In the genomic region with DNA sequence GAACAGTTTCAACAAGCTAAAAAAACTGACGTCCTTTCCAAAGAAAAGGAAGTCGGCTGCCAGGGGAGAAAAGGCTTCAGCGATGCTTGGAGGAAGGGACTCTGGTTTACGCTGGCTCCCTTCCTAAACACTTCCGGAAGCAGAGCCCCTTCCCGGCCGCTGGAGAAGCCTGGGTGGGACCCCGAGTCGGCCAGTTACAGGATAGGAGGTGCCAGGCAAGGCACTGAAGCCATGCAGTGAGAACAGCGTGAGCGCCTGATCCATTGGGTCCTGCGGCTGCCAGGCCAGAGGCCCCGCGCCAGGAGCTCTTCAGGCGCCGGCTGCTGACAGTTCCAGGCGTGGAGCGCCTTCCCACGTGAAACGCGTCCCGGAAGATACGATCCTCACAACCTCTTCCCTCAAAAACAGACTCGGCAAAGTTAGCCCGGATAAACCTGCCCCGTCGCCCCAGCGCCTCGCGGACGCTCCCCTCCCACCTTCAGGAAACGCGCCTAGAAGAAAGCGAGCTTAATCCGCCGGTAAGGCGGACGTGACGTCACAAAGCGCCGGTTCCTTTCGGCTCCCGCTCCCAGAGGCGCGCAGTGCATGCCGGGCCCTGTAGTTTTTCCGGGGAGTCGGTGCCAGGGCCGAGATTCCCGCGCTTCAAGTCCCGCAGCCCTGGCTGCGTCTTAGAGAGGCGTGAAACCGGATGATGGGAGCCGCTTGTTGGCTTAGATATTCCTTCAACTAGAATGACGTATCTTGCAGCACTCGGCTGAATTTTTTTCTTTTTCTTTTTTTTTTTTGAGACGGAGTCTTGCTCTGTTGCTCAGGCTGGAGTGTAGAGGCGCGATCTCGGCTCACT, we compare ENCODE assay signal across 8 cellular contexts. TPM values are rescaled to one million over a fixed set of nuclear protein-coding genes. Genes with fewer than 3 reads are reported as not detected.
DNase-seq lines count a peak whose midpoint lies in the region; ATAC-seq, FAIRE-seq and TF ChIP-seq lines count a peak whose summit lies in the region.

TSS of gene ADAT1 (minus strand) at position 520 of the 844 bp plus-strand sequence. CDS start 2,482 bp downstream, outside the sequence.

- peak; percentile 86 for ATAC-seq in GM21526 (IDR thresholded peaks at IDR 0.05; ENCODE audit: low FRiP score, unreplicated experiment)

- H3K9me3 ChIP-seq in OCI-LY7 (ENCODE audit: low read length) (no peaks in the 10 kb centered on the region), endothelial cell of umbilical vein (replicated peaks; ENCODE audit: control insufficient read depth, insufficient read depth, low read length) (no peaks in the 10 kb centered on the region)

- TF ChIP-seq POLR2A in endothelial cell of umbilical vein (IDR thresholded peaks at IDR 0.05; ENCODE audit: low read depth, low read length) = peak; percentile 95

- peaks cover 63% of the 10 kb centered on the region for H3K36me3 ChIP-seq in OCI-LY7 (ENCODE audit: insufficient read depth, low read length)
- H3K36me3 ChIP-seq in endothelial cell of umbilical vein (ENCODE audit: control insufficient read depth in 2 of 2, extremely low read depth in 1 of 2, insufficient read depth in 2 of 2, low read length in 2 of 2) = peaks cover 12 to 19% of the 10 kb centered on the region in 2 experiments

- CTCF ChIA-PET in OCI-LY7 (lab: Charles Lee; ENCODE audit: unreplicated experiment) = interaction anchor here (0.6 to 1.7 kb wide), 3 partner anchors 32 to 933 kb away, joined by 3 to 9 read pairs (median 4); no protein-coding TSS in a partner anchor
- CTCF ChIA-PET in endothelial cell of umbilical vein (lab: Charles Lee) = interaction anchor here (0.6 to 1.5 kb wide), 10 partner anchors 23 to 424 kb away, joined by 3 to 8 read pairs (median 3); partner anchors contain the start of genes KARS1, TERF2IP and TMEM231

- BruUV-seq in OCI-LY7 (replicated peaks; lab: Mats Ljungman, UMichigan) (TSS peak; percentile 87), endothelial cell of umbilical vein (replicated peaks; lab: Mats Ljungman, UMichigan) (TSS peak; percentile 80)

- H3K9ac ChIP-seq in endothelial cell of umbilical vein (replicated peaks; ENCODE audit: extremely low read depth, insufficient read depth, low read length) = peak within 1 kb of the TSS; percentile 85

- H3K79me2 ChIP-seq in OCI-LY7 (ENCODE audit: insufficient read depth, low read depth, low read length) (peaks cover 20% of the 10 kb centered on the region; the same call in 1 of the 2 replicates), endothelial cell of umbilical vein (ENCODE audit: control insufficient read depth, insufficient read depth, low read length) (peaks cover 14% of the 10 kb centered on the region)

- H3K27ac ChIP-seq in OCI-LY7 (ENCODE audit: low read depth, low read length, poor library complexity, severe bottlenecking) (peak within 1 kb of the TSS; percentile 59), endothelial cell of umbilical vein (ENCODE audit: insufficient read depth, low read depth, low read length) (peak within 1 kb of the TSS; percentile 75)

- H3K9me1 ChIP-seq in endothelial cell of umbilical vein (replicated peaks; ENCODE audit: control insufficient read depth, extremely low read depth, insufficient read depth, low read length) = no peaks in the 10 kb centered on the region

- no peak for FAIRE-seq in D721Med (lab: Jason Lieb, UNC)
- peak; percentile 98 for FAIRE-seq in endothelial cell of umbilical vein (lab: Jason Lieb, UNC)

- peak; percentile 41 for DNase-seq in D721Med (ENCODE audit: insufficient read length, low spot score)
- peak; percentile 83 for DNase-seq in HuH-7.5 (ENCODE audit: low spot score)
- peak; percentile 98 for DNase-seq in OCI-LY7 (ENCODE audit: low spot score)
- peak; percentile 93 for DNase-seq in activated T-cell treated with anti-CD3 and anti-CD28 coated beads for 1 hour (ENCODE audit: low read depth)
- DNase-seq in endothelial cell of umbilical vein (ENCODE audit: low read depth, low spot score) = peak; percentile 99
- peak; percentile 97 for DNase-seq in middle frontal gyrus (ENCODE audit: extremely low spot score, low spot score)
- peak; percentile 95 to 96 for DNase-seq in stimulated activated CD8-positive, alpha-beta memory T cell treated with anti-CD3 and anti-CD28 coated beads, Interleukin-2, amount 100 ng/mL, for 48 hours (ENCODE audit: low read depth in 2 of 2)

- peak within 1 kb of the TSS; percentile 87; the same call in 1 of the 2 replicates for H2AFZ ChIP-seq in OCI-LY7 (ENCODE audit: low read length)
- peak within 1 kb of the TSS; percentile 88 for H2AFZ ChIP-seq in endothelial cell of umbilical vein (ENCODE audit: low read depth, low read length)

- POLR2A ChIA-PET in OCI-LY7 (lab: Charles Lee) = interaction anchor here (0.7 to 3.4 kb wide), 9 partner anchors 12 to 141 kb away, joined by 3 to 26 read pairs (median 5); partner anchors contain the start of genes GABARAPL2, KARS1 and TERF2IP
- POLR2A ChIA-PET in endothelial cell of umbilical vein (lab: Charles Lee) = interaction anchor here (0.6 to 2.0 kb wide), 4 partner anchors 25 to 1550 kb away, joined by 3 to 12 read pairs (median 4); partner anchors contain the start of genes CFDP1, CHST6, KARS1 and TERF2IP

- H4K20me1 ChIP-seq in OCI-LY7 (ENCODE audit: insufficient read depth, low read length) = no peaks in the 10 kb centered on the region
- H4K20me1 ChIP-seq in endothelial cell of umbilical vein (replicated peaks; ENCODE audit: control insufficient read depth, extremely low read depth, insufficient read depth, low read length) = no peaks in the 10 kb centered on the region

- TF ChIP-seq CTCF in D721Med (IDR thresholded peaks at IDR 0.05; ENCODE audit: insufficient read depth, missing control alignments) (no peak), OCI-LY7 (conservative IDR thresholded peaks at IDR 0.05; ENCODE audit: low read length) (no peak), endothelial cell of umbilical vein (IDR thresholded peaks at IDR 0.05; ENCODE audit: extremely low read depth in 1 of 2, insufficient read depth in 1 of 2, low read depth in 1 of 2, low read length in 2 of 2) (no peak)

- H3K9me2 ChIP-seq in OCI-LY7 (ENCODE audit: insufficient read depth, low read length) = no peaks in the 10 kb centered on the region

- dilution Hi-C loops in endothelial cell of umbilical vein (cut with MboI; ENCODE audit: extremely low pct_ligation_motif_present, low sequenced_read_pairs) = no loop called here

- H3K4me3 ChIP-seq in OCI-LY7 (ENCODE audit: low read depth, low read length, poor library complexity, severe bottlenecking) = peak within 1 kb of the TSS; percentile 82
- peak within 1 kb of the TSS; percentile 49 to 96 (median 94) for H3K4me3 ChIP-seq in endothelial cell of umbilical vein (replicated peaks in 1 of 3; ENCODE audit: insufficient read depth in 1 of 3, low read depth in 1 of 3, low read length in 3 of 3)

- H3K4me2 ChIP-seq in OCI-LY7 (ENCODE audit: low read length) = peak within 1 kb of the TSS; percentile 94
- H3K4me2 ChIP-seq in endothelial cell of umbilical vein (ENCODE audit: insufficient read depth, low read length) = peak within 1 kb of the TSS; percentile 95

- no peaks in the 10 kb centered on the region for H3K27me3 ChIP-seq in endothelial cell of umbilical vein (ENCODE audit: control insufficient read depth in 2 of 2, insufficient read depth in 2 of 2, low read length in 2 of 2)

- H3K4me1 ChIP-seq in OCI-LY7 (ENCODE audit: insufficient read depth, low read length, poor library complexity, severe bottlenecking) = peaks cover 22% of the 10 kb centered on the region
- H3K4me1 ChIP-seq in endothelial cell of umbilical vein (ENCODE audit: control insufficient read depth, extremely low read depth, insufficient read depth, low read length) = peaks cover 24% of the 10 kb centered on the region

- intact Hi-C loops in OCI-LY7 (cut with micrococcal nuclease; ENCODE audit: unreplicated experiment) (loop anchor here (1.0 to 2.0 kb wide), 5 partner anchors 24 to 158 kb away; partner anchors contain the start of genes KARS1, TERF2IP and TMEM170A), endothelial cell of umbilical vein (cut with micrococcal nuclease) (loop anchor here (1.0 to 2.0 kb wide), 7 partner anchors 24 to 424 kb away; partner anchors contain the start of genes CFDP1, GABARAPL2, KARS1 and TERF2IP)

TF ChIP-seq in endothelial cell of umbilical vein, 7 proteins besides CTCF, POLR2A, EP300 and RAD21:
- TF ChIP-seq POLR2AphosphoS5 (IDR thresholded peaks at IDR 0.05; ENCODE audit: insufficient read depth, low read depth, low read length) (peak; percentile 98), MAX (IDR thresholded peaks at IDR 0.05; ENCODE audit: insufficient read depth, insufficient read length) (peak; percentile 79), GATA2 (IDR thresholded peaks at IDR 0.05; ENCODE audit: insufficient read depth, insufficient read length, low read depth, low read length) (no peak)

RNA-seq across cellular contexts. Expression of gene ADAT1, which starts in this region (rescaled TPM):
- 46.8 and 53.4 TPM in 2 replicates for total RNA-seq in OCI-LY7 (2014; rRNA removed; shearing (Covaris generic))
- 85.7 and 91.7 TPM in 2 replicates for total RNA-seq in OCI-LY7 (2022)
- 56.6 and 57.9 TPM in 2 replicates for total RNA-seq in endothelial cell of umbilical vein
- polyA plus RNA-seq in endothelial cell of umbilical vein = 27.2 and 33.2 TPM in 2 replicates
- 30.7 and 33.5 TPM in 2 replicates for polyA plus RNA-seq in endothelial cell of umbilical vein (2011; cell fraction: cytosol; rRNA removed)
- 44.5 and 47.6 TPM in 2 replicates for polyA plus RNA-seq in endothelial cell of umbilical vein (2011; cell fraction: nucleus; rRNA removed)
- 37.1 and 46.7 TPM in 2 replicates for polyA plus RNA-seq in endothelial cell of umbilical vein (2012)
- polyA minus RNA-seq in endothelial cell of umbilical vein = 40.2 and 49.1 TPM in 2 replicates
- polyA minus RNA-seq in endothelial cell of umbilical vein (2011; cell fraction: cytosol; rRNA and poly(A)+ RNA removed) = 29.3 TPM
- 35.5 and 40.9 TPM in 2 replicates for polyA minus RNA-seq in endothelial cell of umbilical vein (2011; cell fraction: nucleus; rRNA and poly(A)+ RNA removed)

Comparison
In these comparisons a context has a peak if more than half of its experiments do, and no peak if none do; other contexts are left out.
1. Peak in every context shown above with its lines: DNase-seq, ATAC-seq, H3K4me3 ChIP-seq and H3K27ac ChIP-seq.
2. DNase-seq: peak in every context shown above with its lines; median percentile 99 in endothelial cell of umbilical vein; 98 in OCI-LY7; 97 in middle frontal gyrus; 96 in stimulated activated CD8-positive, alpha-beta memory T cell treated with anti-CD3 and anti-CD28 coated beads, Interleukin-2, amount 100 ng/mL, for 48 hours; 93 in activated T-cell treated with anti-CD3 and anti-CD28 coated beads for 1 hour; 83 in HuH-7.5; 41 in D721Med.